1 cellular context compared by ENCODE assay signal in genomic region chr19:45506991-45507863, GRCh38.
TF ChIP-seq lines count a peak whose summit lies in the region.

Gene VASP, plus strand, starts transcription at chr19:45507479. Its CDS starts 293 bp downstream, at chr19:45507772.

TF ChIP-seq in HepG2, 621 proteins besides CTCF, POLR2A, EP300 and RAD21 (continued from another document and continues in another):
- TF ChIP-seq, protein P1, sequence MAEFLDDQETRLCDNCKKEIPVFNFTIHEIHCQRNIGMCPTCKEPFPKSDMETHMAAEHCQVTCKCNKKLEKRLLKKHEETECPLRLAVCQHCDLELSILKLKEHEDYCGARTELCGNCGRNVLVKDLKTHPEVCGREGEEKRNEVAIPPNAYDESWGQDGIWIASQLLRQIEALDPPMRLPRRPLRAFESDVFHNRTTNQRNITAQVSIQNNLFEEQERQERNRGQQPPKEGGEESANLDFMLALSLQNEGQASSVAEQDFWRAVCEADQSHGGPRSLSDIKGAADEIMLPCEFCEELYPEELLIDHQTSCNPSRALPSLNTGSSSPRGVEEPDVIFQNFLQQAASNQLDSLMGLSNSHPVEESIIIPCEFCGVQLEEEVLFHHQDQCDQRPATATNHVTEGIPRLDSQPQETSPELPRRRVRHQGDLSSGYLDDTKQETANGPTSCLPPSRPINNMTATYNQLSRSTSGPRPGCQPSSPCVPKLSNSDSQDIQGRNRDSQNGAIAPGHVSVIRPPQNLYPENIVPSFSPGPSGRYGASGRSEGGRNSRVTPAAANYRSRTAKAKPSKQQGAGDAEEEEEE (CRISPR knock-in tag; IDR thresholded peaks at IDR 0.05; ENCODE audit: borderline replicate concordance), result no peak
- TF ChIP-seq ELF1 (CRISPR knock-in tag; IDR thresholded peaks at IDR 0.05), result peak; percentile 50
- peak; percentile 74 for TF ChIP-seq FOSL2 (CRISPR knock-in tag; IDR thresholded peaks at IDR 0.05)
- TF ChIP-seq ZC3H13 (CRISPR knock-in tag; IDR thresholded peaks at IDR 0.05), result peak; percentile 52; the same call in 1 of the 2 replicates
- TF ChIP-seq, protein P2, sequence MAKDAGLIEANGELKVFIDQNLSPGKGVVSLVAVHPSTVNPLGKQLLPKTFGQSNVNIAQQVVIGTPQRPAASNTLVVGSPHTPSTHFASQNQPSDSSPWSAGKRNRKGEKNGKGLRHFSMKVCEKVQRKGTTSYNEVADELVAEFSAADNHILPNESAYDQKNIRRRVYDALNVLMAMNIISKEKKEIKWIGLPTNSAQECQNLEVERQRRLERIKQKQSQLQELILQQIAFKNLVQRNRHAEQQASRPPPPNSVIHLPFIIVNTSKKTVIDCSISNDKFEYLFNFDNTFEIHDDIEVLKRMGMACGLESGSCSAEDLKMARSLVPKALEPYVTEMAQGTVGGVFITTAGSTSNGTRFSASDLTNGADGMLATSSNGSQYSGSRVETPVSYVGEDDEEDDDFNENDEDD (CRISPR knock-in tag; IDR thresholded peaks at IDR 0.05; ENCODE audit: borderline replicate concordance), result 0 out of 2 replicates have a peak, but pooled peaks have one; percentile 30
- no peak for TF ChIP-seq IRF9 (CRISPR knock-in tag; IDR thresholded peaks at IDR 0.05; ENCODE audit: borderline replicate concordance)
- TF ChIP-seq DMAP1 (CRISPR knock-in tag; IDR thresholded peaks at IDR 0.05), result 0 out of 2 replicates have a peak, but pooled peaks have one; percentile 22
- TF ChIP-seq ZKSCAN8 (CRISPR knock-in tag; IDR thresholded peaks at IDR 0.05; ENCODE audit: borderline replicate concordance), result no peak
- TF ChIP-seq MTF1 (CRISPR knock-in tag; IDR thresholded peaks at IDR 0.05), result 0 out of 2 replicates have a peak, but pooled peaks have one; percentile 21
- no peak for TF ChIP-seq CSRNP2 (CRISPR knock-in tag; conservative IDR thresholded peaks at IDR 0.05; ENCODE audit: low read depth)
- TF ChIP-seq, protein P3, sequence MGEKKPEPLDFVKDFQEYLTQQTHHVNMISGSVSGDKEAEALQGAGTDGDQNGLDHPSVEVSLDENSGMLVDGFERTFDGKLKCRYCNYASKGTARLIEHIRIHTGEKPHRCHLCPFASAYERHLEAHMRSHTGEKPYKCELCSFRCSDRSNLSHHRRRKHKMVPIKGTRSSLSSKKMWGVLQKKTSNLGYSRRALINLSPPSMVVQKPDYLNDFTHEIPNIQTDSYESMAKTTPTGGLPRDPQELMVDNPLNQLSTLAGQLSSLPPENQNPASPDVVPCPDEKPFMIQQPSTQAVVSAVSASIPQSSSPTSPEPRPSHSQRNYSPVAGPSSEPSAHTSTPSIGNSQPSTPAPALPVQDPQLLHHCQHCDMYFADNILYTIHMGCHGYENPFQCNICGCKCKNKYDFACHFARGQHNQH (CRISPR knock-in tag; IDR thresholded peaks at IDR 0.05), result peak; percentile 72
- 0 out of 2 replicates have a peak, but pooled peaks have one; percentile 23 for TF ChIP-seq ZKSCAN5 (CRISPR knock-in tag; IDR thresholded peaks at IDR 0.05)
- TF ChIP-seq ZNF792 (CRISPR knock-in tag; IDR thresholded peaks at IDR 0.05), result peak; percentile 52; the same call in 1 of the 2 replicates
- TF ChIP-seq ZBTB21 (CRISPR knock-in tag; IDR thresholded peaks at IDR 0.05), result no peak
- no peak for TF ChIP-seq CREB1 (IDR thresholded peaks at IDR 0.05)
- peak; percentile 64 for TF ChIP-seq CREB1 (CRISPR knock-in tag; IDR thresholded peaks at IDR 0.05)
- 0 out of 2 replicates have a peak, but pooled peaks have one; percentile 25 for TF ChIP-seq ZNF124 (CRISPR knock-in tag; IDR thresholded peaks at IDR 0.05)
- TF ChIP-seq ZNF879 (CRISPR knock-in tag; IDR thresholded peaks at IDR 0.05), result 0 out of 2 replicates have a peak, but pooled peaks have one; percentile 32
- peak; percentile 53; the same call in 1 of the 2 replicates for TF ChIP-seq PITX1 (CRISPR knock-in tag; IDR thresholded peaks at IDR 0.05)
- TF ChIP-seq HOXA3 (CRISPR knock-in tag; IDR thresholded peaks at IDR 0.05), result peak; percentile 82
- TF ChIP-seq CREM (IDR thresholded peaks at IDR 0.05), result peak; percentile 27; the same call in 1 of the 2 replicates
- no peak for TF ChIP-seq CREM (CRISPR knock-in tag; IDR thresholded peaks at IDR 0.05)
- TF ChIP-seq SALL1 (CRISPR knock-in tag; IDR thresholded peaks at IDR 0.05), result peak; percentile 62
- TF ChIP-seq, protein P4, sequence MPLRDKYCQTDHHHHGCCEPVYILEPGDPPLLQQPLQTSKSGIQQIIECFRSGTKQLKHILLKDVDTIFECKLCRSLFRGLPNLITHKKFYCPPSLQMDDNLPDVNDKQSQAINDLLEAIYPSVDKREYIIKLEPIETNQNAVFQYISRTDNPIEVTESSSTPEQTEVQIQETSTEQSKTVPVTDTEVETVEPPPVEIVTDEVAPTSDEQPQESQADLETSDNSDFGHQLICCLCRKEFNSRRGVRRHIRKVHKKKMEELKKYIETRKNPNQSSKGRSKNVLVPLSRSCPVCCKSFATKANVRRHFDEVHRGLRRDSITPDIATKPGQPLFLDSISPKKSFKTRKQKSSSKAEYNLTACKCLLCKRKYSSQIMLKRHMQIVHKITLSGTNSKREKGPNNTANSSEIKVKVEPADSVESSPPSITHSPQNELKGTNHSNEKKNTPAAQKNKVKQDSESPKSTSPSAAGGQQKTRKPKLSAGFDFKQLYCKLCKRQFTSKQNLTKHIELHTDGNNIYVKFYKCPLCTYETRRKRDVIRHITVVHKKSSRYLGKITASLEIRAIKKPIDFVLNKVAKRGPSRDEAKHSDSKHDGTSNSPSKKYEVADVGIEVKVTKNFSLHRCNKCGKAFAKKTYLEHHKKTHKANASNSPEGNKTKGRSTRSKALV (CRISPR knock-in tag; IDR thresholded peaks at IDR 0.05), result peak; percentile 57; the same call in 1 of the 2 replicates
- TF ChIP-seq, protein P5, sequence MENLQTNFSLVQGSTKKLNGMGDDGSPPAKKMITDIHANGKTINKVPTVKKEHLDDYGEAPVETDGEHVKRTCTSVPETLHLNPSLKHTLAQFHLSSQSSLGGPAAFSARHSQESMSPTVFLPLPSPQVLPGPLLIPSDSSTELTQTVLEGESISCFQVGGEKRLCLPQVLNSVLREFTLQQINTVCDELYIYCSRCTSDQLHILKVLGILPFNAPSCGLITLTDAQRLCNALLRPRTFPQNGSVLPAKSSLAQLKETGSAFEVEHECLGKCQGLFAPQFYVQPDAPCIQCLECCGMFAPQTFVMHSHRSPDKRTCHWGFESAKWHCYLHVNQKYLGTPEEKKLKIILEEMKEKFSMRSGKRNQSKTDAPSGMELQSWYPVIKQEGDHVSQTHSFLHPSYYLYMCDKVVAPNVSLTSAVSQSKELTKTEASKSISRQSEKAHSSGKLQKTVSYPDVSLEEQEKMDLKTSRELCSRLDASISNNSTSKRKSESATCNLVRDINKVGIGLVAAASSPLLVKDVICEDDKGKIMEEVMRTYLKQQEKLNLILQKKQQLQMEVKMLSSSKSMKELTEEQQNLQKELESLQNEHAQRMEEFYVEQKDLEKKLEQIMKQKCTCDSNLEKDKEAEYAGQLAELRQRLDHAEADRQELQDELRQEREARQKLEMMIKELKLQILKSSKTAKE (CRISPR knock-in tag; IDR thresholded peaks at IDR 0.05; ENCODE audit: borderline replicate concordance), result peak; percentile 45; the same call in 1 of the 2 replicates
- TF ChIP-seq JDP2 (CRISPR knock-in tag; IDR thresholded peaks at IDR 0.05; ENCODE audit: borderline replicate concordance), result peak; percentile 48; the same call in 1 of the 2 replicates
- TF ChIP-seq ZNF232 (CRISPR knock-in tag; IDR thresholded peaks at IDR 0.05; ENCODE audit: borderline replicate concordance), result peak; percentile 19; the same call in 1 of the 2 replicates
- no peak for TF ChIP-seq PTBP1 (IDR thresholded peaks at IDR 0.05; ENCODE audit: low read depth, low read length, poor library complexity, severe bottlenecking)
- TF ChIP-seq ZNF343 (CRISPR knock-in tag; IDR thresholded peaks at IDR 0.05), result 0 out of 2 replicates have a peak, but pooled peaks have one; percentile 19
- TF ChIP-seq E2F5 (CRISPR knock-in tag; conservative IDR thresholded peaks at IDR 0.05), result 0 out of 2 replicates have a peak, but pooled peaks have one; percentile 10
- peak; percentile 89 for TF ChIP-seq DRAP1 (CRISPR knock-in tag; IDR thresholded peaks at IDR 0.05)
- TF ChIP-seq ZNF652 (CRISPR knock-in tag; IDR thresholded peaks at IDR 0.05; ENCODE audit: borderline replicate concordance, low read depth), result peak; percentile 17; the same call in 1 of the 2 replicates
- no peak for TF ChIP-seq ZNF782 (CRISPR knock-in tag; IDR thresholded peaks at IDR 0.05; ENCODE audit: borderline replicate concordance)
- TF ChIP-seq SKI (IDR thresholded peaks at IDR 0.05; ENCODE audit: partially characterized antibody), result peak; percentile 21
- TF ChIP-seq JUNB (CRISPR knock-in tag; IDR thresholded peaks at IDR 0.05; ENCODE audit: borderline replicate concordance), result no peak
- TF ChIP-seq ASH2L (IDR thresholded peaks at IDR 0.05; ENCODE audit: insufficient read length, low read depth, low read length), result peak; percentile 34
- TF ChIP-seq BRD4 (CRISPR knock-in tag; IDR thresholded peaks at IDR 0.05), result peak; percentile 42; the same call in 1 of the 2 replicates
- TF ChIP-seq ZIK1 (CRISPR knock-in tag; IDR thresholded peaks at IDR 0.05; ENCODE audit: borderline replicate concordance, low read depth), result no peak
- peak; percentile 58 for TF ChIP-seq FOXP4 (CRISPR knock-in tag; IDR thresholded peaks at IDR 0.05)
- peak; percentile 79; the same call in 1 of the 2 replicates for TF ChIP-seq ZNF772 (CRISPR knock-in tag; IDR thresholded peaks at IDR 0.05)
- TF ChIP-seq GPN1 (CRISPR knock-in tag; IDR thresholded peaks at IDR 0.05; ENCODE audit: borderline replicate concordance), result no peak
- peak; percentile 42; the same call in 1 of the 2 replicates for TF ChIP-seq NCOA2 (CRISPR knock-in tag; IDR thresholded peaks at IDR 0.05)
- TF ChIP-seq YY1 (IDR thresholded peaks at IDR 0.05; ENCODE audit: insufficient read depth, insufficient replicate concordance, low read depth, low read length), result peak; percentile 54
- TF ChIP-seq MAX (IDR thresholded peaks at IDR 0.05), result peak; percentile 91
- TF ChIP-seq ZNF7 (CRISPR knock-in tag; IDR thresholded peaks at IDR 0.05), result no peak
- 0 out of 2 replicates have a peak, but pooled peaks have one; percentile 15 for TF ChIP-seq ZNF326 (CRISPR knock-in tag; IDR thresholded peaks at IDR 0.05; ENCODE audit: borderline replicate concordance)
- TF ChIP-seq ATF6 (CRISPR knock-in tag; conservative IDR thresholded peaks at IDR 0.05), result 0 out of 2 replicates have a peak, but pooled peaks have one; percentile 21
- peak; percentile 76; the same call in 1 of the 2 replicates for TF ChIP-seq MED13 (CRISPR knock-in tag; IDR thresholded peaks at IDR 0.05)
